ENCODE assay signal across 19 cellular contexts in the genomic region with DNA sequence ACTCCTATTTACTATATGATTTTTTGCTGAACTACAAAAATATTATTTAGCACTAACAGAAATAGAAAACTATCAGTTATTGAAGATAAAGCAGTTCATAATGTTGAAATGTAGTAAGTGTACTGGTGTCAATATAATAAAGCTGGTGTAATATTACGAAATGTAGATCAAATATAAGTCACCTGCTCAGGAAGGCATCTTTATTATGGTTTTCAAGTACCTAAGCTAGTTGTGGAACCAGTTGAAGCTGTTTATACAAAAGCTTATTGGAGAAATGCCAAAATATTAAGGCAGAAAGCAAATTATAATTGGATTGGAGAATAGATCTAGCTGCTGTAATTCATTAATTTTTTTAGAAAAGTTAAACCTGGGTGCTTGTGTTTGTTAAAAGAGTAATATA. TPM values are rescaled to one million over a fixed set of nuclear protein-coding genes. Genes with fewer than 3 reads are reported as not detected.
A peak's percentile ranks its signal among the peaks of the same experiment; 100 is the strongest.
DNase-seq lines count a peak whose midpoint lies in the region; ATAC-seq and TF ChIP-seq lines count a peak whose summit lies in the region.
"Had no signal": no experiment of that assay in that cellular context is flagged by ENCODE, and none has a peak within 500 bp of the region (broad histone marks: within the 10 kb centered on the region; RNA-seq: fewer than 3 reads in every experiment).

No MANE protein-coding gene starts in this region.

- H4K20me1 ChIP-seq in PC-3 (ENCODE audit: low read length): no peaks in the 10 kb centered on the region
- H4K20me1 ChIP-seq: BLaER1 treated with 17β-estradiol and CSF1 and Interleukin-3, amounts not matched to agents 10 nM and 100 nM had no signal

- POLR2A ChIA-PET in MCF 10A (lab: Yijun Ruan, JAX) (interaction anchor here (0.6 to 1.3 kb wide), 7 partner anchors 13 to 867 kb away, joined by 3 to 4 read pairs (median 3); no protein-coding TSS in a partner anchor), PC-3 (lab: Charles Lee; ENCODE audit: unreplicated experiment) (no interaction called here)

- no peak overlapping the region for H3K27ac ChIP-seq in PC-3 (ENCODE audit: low read length)
- H3K27ac ChIP-seq: A549; BLaER1 treated with 17β-estradiol and CSF1 and Interleukin-3, amounts not matched to agents 10 nM and 100 nM; left ventricle myocardium inferior; tibial nerve had no signal

- BruUV-seq in MCF 10A (replicated peaks; lab: Mats Ljungman, UMichigan): no TSS peak
- no TSS peak for BruUV-seq in PC-3 (replicated peaks; lab: Mats Ljungman, UMichigan)

- H3K79me2 ChIP-seq in PC-3 (ENCODE audit: low read length): no peaks in the 10 kb centered on the region

- no peaks in the 10 kb centered on the region for H3K9me2 ChIP-seq in PC-3 (replicated peaks; ENCODE audit: low read length)

- no peaks in the 10 kb centered on the region for H3K9me3 ChIP-seq in PC-3 (ENCODE audit: low read length)
- H3K9me3 ChIP-seq: A549; BLaER1 treated with 17β-estradiol and CSF1 and Interleukin-3, amounts not matched to agents 10 nM and 100 nM; left ventricle myocardium inferior; tibial nerve had no signal

- no peaks in the 10 kb centered on the region for H3K4me1 ChIP-seq in PC-3 (ENCODE audit: insufficient read depth, low read length)
- H3K4me1 ChIP-seq: A549, left ventricle myocardium inferior had no signal

- H3K27ac Mint-ChIP-seq in MCF 10A (ENCODE audit: low read depth, unreplicated experiment): no peak overlapping the region
- H3K27ac Mint-ChIP-seq: activated CD4-positive, alpha-beta T cell treated with anti-CD3 and anti-CD28 coated beads, Interleukin-2, amount 10 ng/mL, durations not matched to agents 7 days and 5 days; endodermal cell; stimulated activated memory B cell treated with anti-CD40 and anti-IgM and Interleukin-4, amounts not matched to agents 10 μg/mL and 1 μg/mL and 100 μg/mL, for 72 hours had no signal

- no peak overlapping the region for H3K4me2 ChIP-seq in PC-3 (ENCODE audit: low read length)
- H3K4me2 ChIP-seq: A549; BLaER1 treated with 17β-estradiol and CSF1 and Interleukin-3, amounts not matched to agents 10 nM and 100 nM had no signal

- peaks cover 81% of the 10 kb centered on the region for H3K27me3 ChIP-seq in PC-3 (ENCODE audit: low read length)
- H3K27me3 ChIP-seq: tibial nerve had no signal

- DNase-seq in T47D (ENCODE audit: low read depth in 1 of 2, low spot score in 1 of 2): peak; percentile 27 to 77
- DNase-seq in MCF 10A (ENCODE audit: unreplicated experiment): no peak
- peak; percentile 43 for DNase-seq in NCI-H2107 (lab: John Stamatoyannopoulos, UW)
- peak; percentile 42 for DNase-seq in PC-3
- DNase-seq in epidermal melanocyte (ENCODE audit: insufficient read length, low spot score): no peak
- no peak for DNase-seq in putamen (ENCODE audit: low spot score)
- DNase-seq: activated CD4-positive, alpha-beta T cell treated with anti-CD3 and anti-CD28 coated beads, Interleukin-2, amount 10 ng/mL, durations not matched to agents 7 days and 5 days; activated naive CD4-positive, alpha-beta T cell; cerebellar nuclear complex; endodermal cell; left ventricle myocardium inferior; NCI-H226 had no signal

- ATAC-seq in PC-3 (no peak), HG03442 (IDR thresholded peaks at IDR 0.05; ENCODE audit: unreplicated experiment) (no peak), GM21825 (IDR thresholded peaks at IDR 0.05; ENCODE audit: unreplicated experiment) (no peak)
- ATAC-seq: A549; Panc1; stimulated activated memory B cell treated with anti-CD40 and anti-IgM and Interleukin-4, amounts not matched to agents 10 μg/mL and 1 μg/mL and 100 μg/mL, for 72 hours had no signal

- CTCF ChIA-PET in MCF 10A (lab: Yijun Ruan, JAX): interaction anchor here (0.7 to 1.8 kb wide), 6 partner anchors 7 to 241 kb away, joined by 3 to 7 read pairs (median 4); no protein-coding TSS in a partner anchor
- CTCF ChIA-PET in PC-3 (lab: Charles Lee): no interaction called here

- intact Hi-C loops in MCF 10A (cut with micrococcal nuclease) (loop anchor here (10.0 kb wide), 1 partner anchor 307 kb away; no protein-coding TSS in a partner anchor), PC-3 (cut with micrococcal nuclease) (loop anchor here (10.0 kb wide), 1 partner anchor 307 kb away; no protein-coding TSS in a partner anchor)

- no peaks in the 10 kb centered on the region for H3K36me3 ChIP-seq in PC-3 (ENCODE audit: low read depth, low read length)
- H3K36me3 ChIP-seq: BLaER1 treated with 17β-estradiol and CSF1 and Interleukin-3, amounts not matched to agents 10 nM and 100 nM; left ventricle myocardium inferior; tibial nerve had no signal

- no peaks in the 10 kb centered on the region for H3K27me3 Mint-ChIP-seq in MCF 10A (ENCODE audit: insufficient read depth, unreplicated experiment)

- peaks cover under 1% of the 10 kb centered on the region for H3K4me1 Mint-ChIP-seq in MCF 10A (ENCODE audit: insufficient read depth, unreplicated experiment)
- H3K4me1 Mint-ChIP-seq: activated CD4-positive, alpha-beta T cell treated with anti-CD3 and anti-CD28 coated beads, Interleukin-2, amount 10 ng/mL, durations not matched to agents 7 days and 5 days; endodermal cell; stimulated activated memory B cell treated with anti-CD40 and anti-IgM and Interleukin-4, amounts not matched to agents 10 μg/mL and 1 μg/mL and 100 μg/mL, for 72 hours had no signal

- in situ Hi-C loops in T47D (cut with HindIII; ENCODE audit: low pct_unique_long_range_greater_than_20kb, low sequenced_read_pairs): no loop called here

- H3K4me3 ChIP-seq in PC-3 (ENCODE audit: low read length): no peak overlapping the region
- H3K4me3 ChIP-seq: A549; BLaER1 treated with 17β-estradiol and CSF1 and Interleukin-3, amounts not matched to agents 10 nM and 100 nM; left ventricle myocardium inferior; tibial nerve had no signal

- H3K36me3 Mint-ChIP-seq in MCF 10A (ENCODE audit: insufficient read depth, unreplicated experiment): no peaks in the 10 kb centered on the region
- H3K36me3 Mint-ChIP-seq: stimulated activated memory B cell treated with anti-CD40 and anti-IgM and Interleukin-4, amounts not matched to agents 10 μg/mL and 1 μg/mL and 100 μg/mL, for 72 hours had no signal

- no peak overlapping the region for H3K9ac ChIP-seq in PC-3 (ENCODE audit: low read length)
- H3K9ac ChIP-seq: BLaER1 treated with 17β-estradiol and CSF1 and Interleukin-3, amounts not matched to agents 10 nM and 100 nM had no signal

- no peaks in the 10 kb centered on the region for H3K9me3 Mint-ChIP-seq in MCF 10A (ENCODE audit: unreplicated experiment)
- H3K9me3 Mint-ChIP-seq: activated CD4-positive, alpha-beta T cell treated with anti-CD3 and anti-CD28 coated beads, Interleukin-2, amount 10 ng/mL, durations not matched to agents 7 days and 5 days; endodermal cell; stimulated activated memory B cell treated with anti-CD40 and anti-IgM and Interleukin-4, amounts not matched to agents 10 μg/mL and 1 μg/mL and 100 μg/mL, for 72 hours had no signal

- no peak overlapping the region for H3K4me3 Mint-ChIP-seq in MCF 10A (ENCODE audit: unreplicated experiment)
- H3K4me3 Mint-ChIP-seq: activated CD4-positive, alpha-beta T cell treated with anti-CD3 and anti-CD28 coated beads, Interleukin-2, amount 10 ng/mL, durations not matched to agents 7 days and 5 days; endodermal cell; stimulated activated memory B cell treated with anti-CD40 and anti-IgM and Interleukin-4, amounts not matched to agents 10 μg/mL and 1 μg/mL and 100 μg/mL, for 72 hours had no signal

- TF ChIP-seq CTCF in MCF 10A (IDR thresholded peaks at IDR 0.05; ENCODE audit: unreplicated experiment) (no peak), PC-3 (conservative IDR thresholded peaks at IDR 0.05; ENCODE audit: low read depth, low read length) (no peak)

- no peak overlapping the region for H2AFZ ChIP-seq in PC-3 (ENCODE audit: low read length)

- no peaks in the 10 kb centered on the region for H3F3A ChIP-seq in PC-3 (ENCODE audit: low read length, unreplicated experiment)

RNA-seq across cellular contexts. Expression of a gene that starts 6.2 kb away (rescaled TPM):
- total RNA-seq in MCF 10A (2022) (7.5 and 12.9 TPM in 2 replicates), PC-3 (2014; rRNA removed) (0.40 and 1.5 TPM in 2 replicates)
- total RNA-seq: activated CD4-positive, alpha-beta T cell treated with anti-CD3 and anti-CD28 coated beads, Interleukin-2, amount 10 ng/mL, durations not matched to agents 7 days and 5 days had no signal

Comparison
In these comparisons a context has a peak if more than half of its experiments do, and no peak if none do; other contexts are left out.
1. DNase-seq: peak in T47D (2 of 2), NCI-H2107 (single experiment) and PC-3 (single experiment); none in MCF 10A (single experiment), epidermal melanocyte (single experiment) and putamen (single experiment).